ENCODE assay signal across 9 cellular contexts in the genomic region with DNA sequence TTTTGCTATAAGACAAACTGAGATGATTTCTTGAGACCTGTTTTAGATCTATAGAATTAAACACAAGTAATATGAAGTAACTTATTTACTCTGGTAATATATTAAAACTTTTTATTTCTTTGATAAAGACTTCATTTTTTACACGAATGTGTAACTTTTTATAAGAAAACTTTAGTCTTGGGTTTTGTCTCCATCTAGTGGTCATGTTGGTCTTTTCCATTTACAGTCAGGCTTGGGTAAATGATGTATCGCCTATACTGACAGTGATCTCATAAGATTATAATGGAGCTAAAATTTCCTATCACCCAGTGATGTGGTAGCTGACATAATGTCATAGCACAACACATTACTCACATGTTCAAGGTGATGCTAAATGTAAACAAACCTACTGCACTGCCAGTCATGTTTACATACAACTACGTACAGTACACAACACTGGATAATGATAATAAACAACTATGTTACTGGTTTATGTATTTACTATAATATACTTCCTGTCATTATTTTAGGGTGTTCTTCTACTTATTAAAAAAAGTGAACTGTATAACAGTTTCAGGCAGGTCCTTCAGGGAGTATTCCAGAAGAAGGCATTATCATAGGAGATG.
DNase-seq lines count a peak whose midpoint lies in the region; ATAC-seq and TF ChIP-seq lines count a peak whose summit lies in the region.
"Had no signal": no experiment of that assay in that cellular context is flagged by ENCODE, and none has a peak within 500 bp of the region (broad histone marks: within the 10 kb centered on the region; RNA-seq: fewer than 3 reads in every experiment).

No MANE protein-coding gene starts in this region.

- no peaks in the 10 kb centered on the region for H3K9me3 Mint-ChIP-seq in stimulated activated memory B cell treated with anti-CD40 and anti-IgM and Interleukin-4, amounts not matched to agents 10 μg/mL and 1 μg/mL and 100 μg/mL, for 72 hours

- no peaks in the 10 kb centered on the region for H3K4me1 Mint-ChIP-seq in stimulated activated memory B cell treated with anti-CD40 and anti-IgM and Interleukin-4, amounts not matched to agents 10 μg/mL and 1 μg/mL and 100 μg/mL, for 72 hours

- H3K27ac Mint-ChIP-seq in stimulated activated memory B cell treated with anti-CD40 and anti-IgM and Interleukin-4, amounts not matched to agents 10 μg/mL and 1 μg/mL and 100 μg/mL, for 72 hours, result no peak overlapping the region

- H3K27ac ChIP-seq in RWPE2 (ENCODE audit: poor library complexity, severe bottlenecking), result no peak overlapping the region
- H3K27ac ChIP-seq in neutrophil, result no peak overlapping the region

- no peak overlapping the region for H3K4me3 ChIP-seq in RWPE2 (ENCODE audit: severe bottlenecking)
- no peak overlapping the region for H3K4me3 ChIP-seq in neutrophil (ENCODE audit: low read depth in 1 of 2, low read length in 1 of 2)
- H3K4me3 ChIP-seq: HAP-1 had no signal

- H3K4me3 Mint-ChIP-seq in stimulated activated memory B cell treated with anti-CD40 and anti-IgM and Interleukin-4, amounts not matched to agents 10 μg/mL and 1 μg/mL and 100 μg/mL, for 72 hours, result no peak overlapping the region

- H3K4me1 ChIP-seq in RWPE2 (ENCODE audit: insufficient read depth, poor library complexity, severe bottlenecking) (no peaks in the 10 kb centered on the region), neutrophil (ENCODE audit: control insufficient read depth in 1 of 2, insufficient read depth in 1 of 2, low read depth in 1 of 2, low read length in 1 of 2) (no peaks in the 10 kb centered on the region)

- no peaks in the 10 kb centered on the region for H3K36me3 ChIP-seq in RWPE2 (ENCODE audit: low read depth)
- peaks cover 17% of the 10 kb centered on the region for H3K36me3 ChIP-seq in neutrophil

- TF ChIP-seq CTCF in GM10266 (IDR thresholded peaks at IDR 0.05; ENCODE audit: control insufficient read depth, insufficient read depth, low read depth, missing control alignments) (peak; percentile 64), RWPE2 (IDR thresholded peaks at IDR 0.05; ENCODE audit: poor library complexity, severe bottlenecking) (peak; percentile 87), neutrophil (IDR thresholded peaks at IDR 0.05) (peak; percentile 68)

- H3K27me3 ChIP-seq in RWPE2 (ENCODE audit: insufficient read depth, poor library complexity, severe bottlenecking) (no peaks in the 10 kb centered on the region), neutrophil (no peaks in the 10 kb centered on the region)

- H3K9me3 ChIP-seq in RWPE2 (ENCODE audit: severe bottlenecking) (no peaks in the 10 kb centered on the region), neutrophil (no peaks in the 10 kb centered on the region)
- H3K9me3 ChIP-seq: HAP-1 had no signal

- in situ Hi-C loops in ACHN (cut with HindIII; ENCODE audit: low pct_ligation_motif_present, low pct_unique_long_range_greater_than_20kb, low sequenced_read_pairs) (no loop called here), KBM-7 (cut with MboI; ENCODE audit: low pct_unique_long_range_greater_than_20kb, low sequenced_read_pairs) (no loop called here)

- H3K36me3 Mint-ChIP-seq in stimulated activated memory B cell treated with anti-CD40 and anti-IgM and Interleukin-4, amounts not matched to agents 10 μg/mL and 1 μg/mL and 100 μg/mL, for 72 hours, result peaks cover 8% of the 10 kb centered on the region

- no peak for TF ChIP-seq POLR2A in erythroblast (IDR thresholded peaks at IDR 0.05; ENCODE audit: low read length)

- peak; percentile 56; the same call in 2 of the 3 replicates for ATAC-seq in RWPE2 (ENCODE audit: low read depth)
- ATAC-seq in stimulated activated memory B cell treated with anti-CD40 and anti-IgM and Interleukin-4, amounts not matched to agents 10 μg/mL and 1 μg/mL and 100 μg/mL, for 72 hours, result no peak

- DNase-seq in ACHN, result peak; percentile 54
- peak; percentile 57 for DNase-seq in GM10266 (ENCODE audit: extremely low spot score)
- peak; percentile 57 for DNase-seq in KBM-7
- DNase-seq in RWPE2 (ENCODE audit: low spot score), result no peak
- DNase-seq in erythroblast (lab: John Stamatoyannopoulos, UW), result peak; percentile 58 to 80
- DNase-seq in islet precursor cell, result no peak

- H3K27me3 Mint-ChIP-seq in stimulated activated memory B cell treated with anti-CD40 and anti-IgM and Interleukin-4, amounts not matched to agents 10 μg/mL and 1 μg/mL and 100 μg/mL, for 72 hours, result no peaks in the 10 kb centered on the region

Comparison
In these comparisons a context has a peak if more than half of its experiments do, and no peak if none do; other contexts are left out.
1. DNase-seq: peak in ACHN (single experiment), GM10266 (single experiment), KBM-7 (single experiment) and erythroblast (2 of 2); none in RWPE2 (single experiment) and islet precursor cell (single experiment).
2. Peak in every context shown above with its lines, with median percentiles within 50 percentile points of each other: CTCF ChIP-seq.